17 cellular contexts compared by ENCODE assay signal in genomic region chr4:8311096-8312068, GRCh38. TPM values are rescaled to one million over a fixed set of nuclear protein-coding genes. Genes with fewer than 3 reads are reported as not detected.
"Had no signal": no experiment of that assay in that cellular context is flagged by ENCODE, and none has a peak within 500 bp of the region (broad histone marks: within the 10 kb centered on the region; RNA-seq: fewer than 3 reads in every experiment).

No MANE protein-coding gene starts in this region.

- ATAC-seq: gastrocnemius medialis; left colon; mucosa of descending colon; naive thymus-derived CD4-positive, alpha-beta T cell; psoas muscle; stimulated activated effector memory CD8-positive, alpha-beta T cell treated with anti-CD3 and anti-CD28 coated beads, Interleukin-12 subunit alpha, Interleukin-12 subunit beta, amount 100 ng/mL, for 72 hours; T-cell had no signal

- DNase-seq: activated CD4-positive, alpha-beta T cell treated with anti-CD3 and anti-CD28 coated beads for 1 hour; activated CD4-positive, alpha-beta T cell treated with anti-CD3 and anti-CD28 coated beads, Interleukin-2, amount 50 U/mL, for 4 hours; activated gamma-delta T cell; activated naive CD8-positive, alpha-beta T cell treated with anti-CD3 and anti-CD28 coated beads for 36 hours; activated T-cell treated with anti-CD3 and anti-CD28 coated beads, Interleukin-2, amount 50 U/mL, for 24 hours; erythroblast; mucosa of descending colon; naive thymus-derived CD4-positive, alpha-beta T cell; occipital lobe; SK-N-SH; T1000 had no signal

- H3K4me3 Mint-ChIP-seq: activated naive CD8-positive, alpha-beta T cell treated with anti-CD3 and anti-CD28 coated beads for 36 hours; activated T-cell treated with anti-CD3 and anti-CD28 coated beads, Interleukin-2, amount 50 U/mL, for 24 hours; naive thymus-derived CD4-positive, alpha-beta T cell; stimulated activated effector memory CD8-positive, alpha-beta T cell treated with anti-CD3 and anti-CD28 coated beads, Interleukin-12 subunit alpha, Interleukin-12 subunit beta, amount 100 ng/mL, for 72 hours; T-cell had no signal

- H3K36me3 Mint-ChIP-seq: activated naive CD8-positive, alpha-beta T cell treated with anti-CD3 and anti-CD28 coated beads for 36 hours; stimulated activated effector memory CD8-positive, alpha-beta T cell treated with anti-CD3 and anti-CD28 coated beads, Interleukin-12 subunit alpha, Interleukin-12 subunit beta, amount 100 ng/mL, for 72 hours; T-cell had no signal

- H3K9ac ChIP-seq: SK-N-SH had no signal

- H3K9me3 ChIP-seq: gastrocnemius medialis, mucosa of descending colon, psoas muscle, SK-N-SH had no signal

- H3K4me2 ChIP-seq: SK-N-SH had no signal

- H3K27me3 ChIP-seq: gastrocnemius medialis had no signal

- H3K27ac Mint-ChIP-seq: activated naive CD8-positive, alpha-beta T cell treated with anti-CD3 and anti-CD28 coated beads for 36 hours; activated T-cell treated with anti-CD3 and anti-CD28 coated beads, Interleukin-2, amount 50 U/mL, for 24 hours; naive thymus-derived CD4-positive, alpha-beta T cell; stimulated activated effector memory CD8-positive, alpha-beta T cell treated with anti-CD3 and anti-CD28 coated beads, Interleukin-12 subunit alpha, Interleukin-12 subunit beta, amount 100 ng/mL, for 72 hours; T-cell had no signal

- H3K27ac ChIP-seq: psoas muscle had no signal

- H3K4me1 Mint-ChIP-seq: activated naive CD8-positive, alpha-beta T cell treated with anti-CD3 and anti-CD28 coated beads for 36 hours; naive thymus-derived CD4-positive, alpha-beta T cell; stimulated activated effector memory CD8-positive, alpha-beta T cell treated with anti-CD3 and anti-CD28 coated beads, Interleukin-12 subunit alpha, Interleukin-12 subunit beta, amount 100 ng/mL, for 72 hours; T-cell had no signal

- H3K4me3 ChIP-seq: gastrocnemius medialis, lung, mucosa of descending colon, psoas muscle had no signal

- H3K36me3 ChIP-seq: gastrocnemius medialis had no signal

- H3K27me3 Mint-ChIP-seq: activated naive CD8-positive, alpha-beta T cell treated with anti-CD3 and anti-CD28 coated beads for 36 hours had no signal

- H3K9me3 Mint-ChIP-seq: stimulated activated effector memory CD8-positive, alpha-beta T cell treated with anti-CD3 and anti-CD28 coated beads, Interleukin-12 subunit alpha, Interleukin-12 subunit beta, amount 100 ng/mL, for 72 hours had no signal

RNA-seq across cellular contexts. Expression of gene HTRA3, which starts 41.8 kb away (rescaled TPM):
- total RNA-seq: activated naive CD8-positive, alpha-beta T cell treated with anti-CD3 and anti-CD28 coated beads for 36 hours; naive thymus-derived CD4-positive, alpha-beta T cell had no signal
- polyA plus RNA-seq: naive thymus-derived CD4-positive, alpha-beta T cell had no signal
